Comparison of ENCODE assay signal across 1 cellular context in the genomic region with DNA sequence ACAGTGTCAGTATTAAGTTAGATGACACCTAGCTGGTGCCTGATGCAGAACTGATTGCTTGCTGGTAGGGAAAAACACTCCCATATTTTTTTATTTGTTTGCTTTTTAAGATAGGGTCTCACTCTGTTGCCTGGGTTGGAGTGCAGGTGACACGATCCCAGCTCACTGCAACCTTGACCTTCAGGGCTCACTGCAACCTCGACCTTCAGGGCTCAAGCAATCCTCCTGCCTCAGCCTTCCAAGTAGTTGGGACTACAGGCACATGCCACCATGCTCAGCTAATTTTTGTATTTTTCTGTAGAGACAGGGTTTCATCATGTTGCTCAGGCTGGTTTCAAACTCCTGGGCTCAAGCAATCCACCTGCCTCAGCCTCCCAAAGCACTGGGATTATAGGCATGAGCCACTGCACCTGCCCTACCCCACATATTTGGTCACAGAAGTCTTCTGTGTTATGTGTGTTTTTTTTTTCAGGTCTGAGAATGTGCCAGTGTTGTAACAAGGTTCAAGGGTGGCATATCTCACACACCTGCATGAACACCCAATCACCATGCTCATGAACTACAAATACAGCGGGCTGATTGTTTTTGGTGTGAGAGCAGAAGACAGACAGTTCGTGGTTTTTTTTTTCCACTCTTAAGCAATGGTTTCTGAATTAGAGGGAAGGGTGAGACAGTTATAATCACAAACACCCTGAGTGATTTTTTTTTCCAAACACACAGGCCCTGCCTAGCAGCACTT.
TF ChIP-seq lines count a peak whose summit lies in the region.

No MANE protein-coding gene starts in this region.

TF ChIP-seq in SK-N-SH, 30 proteins besides CTCF, POLR2A, EP300 and RAD21:
- TF ChIP-seq, protein P1, sequence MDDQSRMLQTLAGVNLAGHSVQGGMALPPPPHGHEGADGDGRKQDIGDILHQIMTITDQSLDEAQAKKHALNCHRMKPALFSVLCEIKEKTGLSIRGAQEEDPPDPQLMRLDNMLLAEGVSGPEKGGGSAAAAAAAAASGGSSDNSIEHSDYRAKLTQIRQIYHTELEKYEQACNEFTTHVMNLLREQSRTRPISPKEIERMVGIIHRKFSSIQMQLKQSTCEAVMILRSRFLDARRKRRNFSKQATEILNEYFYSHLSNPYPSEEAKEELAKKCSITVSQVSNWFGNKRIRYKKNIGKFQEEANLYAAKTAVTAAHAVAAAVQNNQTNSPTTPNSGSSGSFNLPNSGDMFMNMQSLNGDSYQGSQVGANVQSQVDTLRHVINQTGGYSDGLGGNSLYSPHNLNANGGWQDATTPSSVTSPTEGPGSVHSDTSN (IDR thresholded peaks at IDR 0.05) = no peak
- no peak for TF ChIP-seq ELF1 (IDR thresholded peaks at IDR 0.05)
- no peak for TF ChIP-seq NRF1 (IDR thresholded peaks at IDR 0.05; ENCODE audit: low read depth, low read length)
- TF ChIP-seq CHD2 (IDR thresholded peaks at IDR 0.05; ENCODE audit: low read length, partially characterized antibody) = no peak
